Comparison of ENCODE assay signal across 1 cellular context in the genomic region with DNA sequence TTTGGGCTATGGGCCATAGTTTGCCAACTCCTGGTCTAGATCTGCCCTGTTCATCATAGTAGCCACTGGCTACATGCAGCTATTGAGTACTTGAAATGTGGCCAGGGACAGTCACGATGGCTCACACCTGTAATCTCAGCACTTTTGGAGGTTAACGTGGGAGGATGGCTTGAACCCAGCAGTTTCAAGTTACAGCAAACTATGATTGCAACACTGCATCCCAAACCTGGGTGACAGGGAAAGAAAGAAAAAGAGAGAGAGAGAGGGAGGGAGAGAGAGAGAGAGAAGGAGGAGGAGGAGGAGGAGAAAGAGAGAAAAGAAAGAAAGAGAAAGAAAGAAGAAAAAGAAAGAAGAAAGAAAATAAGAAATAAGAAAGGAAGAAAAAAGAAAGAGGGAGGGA.
TF ChIP-seq lines count a peak whose summit lies in the region.

No MANE protein-coding gene starts in this region.

TF ChIP-seq in HCT116, 20 proteins besides CTCF, POLR2A, EP300 and RAD21 (continued from another document):
- no peak for TF ChIP-seq EZH2phosphoT487 (IDR thresholded peaks at IDR 0.05; ENCODE audit: borderline replicate concordance)
- no peak for TF ChIP-seq POLR2AphosphoS5 (IDR thresholded peaks at IDR 0.05; ENCODE audit: low read depth, low read length)
- TF ChIP-seq ZBTB33 (IDR thresholded peaks at IDR 0.05; ENCODE audit: extremely low read depth, insufficient replicate concordance, low read length) = no peak
- TF ChIP-seq CBX3 (IDR thresholded peaks at IDR 0.05; ENCODE audit: low read depth) = no peak
- TF ChIP-seq EGR1 (IDR thresholded peaks at IDR 0.05; ENCODE audit: low read depth) = peak; percentile 36; the same call in 1 of the 2 replicates
- TF ChIP-seq SIN3A (IDR thresholded peaks at IDR 0.05; ENCODE audit: low read depth) = no peak
- no peak for TF ChIP-seq TCF7L2 (IDR thresholded peaks at IDR 0.05; ENCODE audit: borderline replicate concordance, extremely low read depth, insufficient read depth, insufficient read length)
- TF ChIP-seq JUND (IDR thresholded peaks at IDR 0.05) = no peak
TF ChIP-seq in HCT116: peak in this region for 2.
